24 cellular contexts compared by ENCODE assay signal in the genomic region with DNA sequence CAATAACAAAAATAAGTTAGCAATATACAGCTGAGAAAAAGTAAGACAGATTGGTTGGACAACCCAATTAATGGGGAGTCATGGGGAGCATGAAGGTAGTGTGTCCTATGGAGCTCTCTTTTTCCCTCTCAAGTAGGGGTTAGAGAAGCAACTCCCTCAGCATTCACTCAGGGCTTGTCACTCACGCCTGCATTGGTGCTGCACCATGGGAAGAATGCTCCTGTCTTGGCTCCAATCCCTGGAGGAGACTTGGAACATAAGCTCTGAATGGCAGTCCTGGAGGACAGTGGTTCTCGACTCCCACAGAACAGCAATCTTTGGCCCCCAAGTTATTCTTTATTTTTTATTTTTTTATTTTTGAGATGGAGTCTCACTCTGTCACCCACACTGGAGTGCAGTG.
"Had no signal": no experiment of that assay in that cellular context is flagged by ENCODE, and none has a peak within 500 bp of the region (broad histone marks: within the 10 kb centered on the region; RNA-seq: fewer than 3 reads in every experiment).

No MANE protein-coding gene starts in this region.

- ATAC-seq: activated CD8-positive, alpha-beta T cell treated with anti-CD3 and anti-CD28 coated beads, Interleukin-2, amount 10 ng/mL, durations not matched to agents 7 days and 5 days; activated naive CD4-positive, alpha-beta T cell treated with anti-CD3 and anti-CD28 coated beads, Interleukin-2, amount 50 U/mL, for 72 hours; activated T-helper 17 cell treated with anti-CD3 and anti-CD28 coated beads, Interleukin-2, amount 50 U/mL, for 72 hours; effector memory CD8-positive, alpha-beta T cell; esophagus mucosa; natural killer cell treated with Interleukin-12 subunit alpha and Interleukin-12 subunit beta and Interleukin-15 and Interleukin-18, amount 100 ng/mL, for 72 hours; stimulated activated naive CD8-positive, alpha-beta T cell treated with anti-CD3 and anti-CD28 coated beads, Interleukin-15, amount 100 ng/mL, for 72 hours had no signal

- H3K27me3 ChIP-seq: colonic mucosa, dorsolateral prefrontal cortex, suprapubic skin, tibial nerve, uterus had no signal

- H3K9me3 ChIP-seq: colonic mucosa, suprapubic skin, tibial nerve, uterus had no signal

- H3K27me3 Mint-ChIP-seq: activated T-cell treated with anti-CD3 and anti-CD28 coated beads, Interleukin-2, amount 50 U/mL, for 24 hours; activated T-helper 17 cell treated with anti-CD3 and anti-CD28 coated beads, Interleukin-2, amount 50 U/mL, for 72 hours; effector memory CD8-positive, alpha-beta T cell; memory B cell; natural killer cell treated with Interleukin-12 subunit alpha and Interleukin-12 subunit beta and Interleukin-15 and Interleukin-18, amount 100 ng/mL, for 72 hours; progenitor cell of endocrine pancreas; stimulated activated naive CD8-positive, alpha-beta T cell treated with anti-CD3 and anti-CD28 coated beads, Interleukin-15, amount 100 ng/mL, for 72 hours had no signal

- H3K27ac ChIP-seq: colonic mucosa, dorsolateral prefrontal cortex, suprapubic skin, tibial nerve, uterus, VCaP had no signal

- H3K4me3 Mint-ChIP-seq: activated T-cell treated with anti-CD3 and anti-CD28 coated beads, Interleukin-2, amount 50 U/mL, for 24 hours; effector memory CD8-positive, alpha-beta T cell; natural killer cell treated with Interleukin-12 subunit alpha and Interleukin-12 subunit beta and Interleukin-15 and Interleukin-18, amount 100 ng/mL, for 72 hours; stimulated activated naive CD8-positive, alpha-beta T cell treated with anti-CD3 and anti-CD28 coated beads, Interleukin-15, amount 100 ng/mL, for 72 hours had no signal

- H3K9me3 Mint-ChIP-seq: activated naive CD4-positive, alpha-beta T cell treated with anti-CD3 and anti-CD28 coated beads, Interleukin-2, amount 50 U/mL, for 72 hours; activated T-cell treated with anti-CD3 and anti-CD28 coated beads, Interleukin-2, amount 50 U/mL, for 24 hours; activated T-helper 17 cell treated with anti-CD3 and anti-CD28 coated beads, Interleukin-2, amount 50 U/mL, for 72 hours; effector memory CD8-positive, alpha-beta T cell; memory B cell; natural killer cell treated with Interleukin-12 subunit alpha and Interleukin-12 subunit beta and Interleukin-15 and Interleukin-18, amount 100 ng/mL, for 72 hours; stimulated activated naive CD8-positive, alpha-beta T cell treated with anti-CD3 and anti-CD28 coated beads, Interleukin-15, amount 100 ng/mL, for 72 hours had no signal

- H3K36me3 Mint-ChIP-seq: activated naive CD4-positive, alpha-beta T cell treated with anti-CD3 and anti-CD28 coated beads, Interleukin-2, amount 50 U/mL, for 72 hours; natural killer cell treated with Interleukin-12 subunit alpha and Interleukin-12 subunit beta and Interleukin-15 and Interleukin-18, amount 100 ng/mL, for 72 hours had no signal

- H3K4me1 ChIP-seq: colonic mucosa, uterus had no signal

- H3K27ac Mint-ChIP-seq: activated naive CD4-positive, alpha-beta T cell treated with anti-CD3 and anti-CD28 coated beads, Interleukin-2, amount 50 U/mL, for 72 hours; activated T-cell treated with anti-CD3 and anti-CD28 coated beads, Interleukin-2, amount 50 U/mL, for 24 hours; activated T-helper 17 cell treated with anti-CD3 and anti-CD28 coated beads, Interleukin-2, amount 50 U/mL, for 72 hours; progenitor cell of endocrine pancreas; stimulated activated naive CD8-positive, alpha-beta T cell treated with anti-CD3 and anti-CD28 coated beads, Interleukin-15, amount 100 ng/mL, for 72 hours had no signal

- H3K4me3 ChIP-seq: colonic mucosa, dorsolateral prefrontal cortex, suprapubic skin, tibial nerve, uterus had no signal

- DNase-seq: activated CD4-positive, alpha-beta T cell treated with anti-CD3 and anti-CD28 coated beads, Interleukin-2, amount 50 U/mL, for 1 hour; activated CD4-positive, CD25-positive, alpha-beta regulatory T cell treated with anti-CD3 and anti-CD28 coated beads, Interleukin-2, amount 50 U/mL, for 72 hours; activated CD8-positive, alpha-beta T cell treated with anti-CD3 and anti-CD28 coated beads, Interleukin-2, amount 10 ng/mL, durations not matched to agents 7 days and 5 days; activated T-cell treated with anti-CD3 and anti-CD28 coated beads, Interleukin-2, amount 50 U/mL, for 24 hours; colonic mucosa; dorsolateral prefrontal cortex; effector memory CD8-positive, alpha-beta T cell; foreskin melanocyte; glutamatergic neuron; hippocampal formation; kidney glomerular epithelial cell; stimulated activated CD4-positive, alpha-beta T cell treated with anti-CD3 and anti-CD28 coated beads, Interleukin-12 subunit alpha, Interleukin-12 subunit beta, amount 100 ng/mL, for 4 hours; stimulated activated CD4-positive, alpha-beta T cell treated with anti-CD3 and anti-CD28 coated beads, Interleukin-4, amount 100 ng/mL, for 4 hours; stimulated activated naive CD8-positive, alpha-beta T cell treated with anti-CD3 and anti-CD28 coated beads, Interleukin-15, amount 100 ng/mL, for 72 hours; uterus had no signal

- H3K36me3 ChIP-seq: colonic mucosa, suprapubic skin, tibial nerve, uterus had no signal
